8 cellular contexts compared by ENCODE assay signal in the genomic region with DNA sequence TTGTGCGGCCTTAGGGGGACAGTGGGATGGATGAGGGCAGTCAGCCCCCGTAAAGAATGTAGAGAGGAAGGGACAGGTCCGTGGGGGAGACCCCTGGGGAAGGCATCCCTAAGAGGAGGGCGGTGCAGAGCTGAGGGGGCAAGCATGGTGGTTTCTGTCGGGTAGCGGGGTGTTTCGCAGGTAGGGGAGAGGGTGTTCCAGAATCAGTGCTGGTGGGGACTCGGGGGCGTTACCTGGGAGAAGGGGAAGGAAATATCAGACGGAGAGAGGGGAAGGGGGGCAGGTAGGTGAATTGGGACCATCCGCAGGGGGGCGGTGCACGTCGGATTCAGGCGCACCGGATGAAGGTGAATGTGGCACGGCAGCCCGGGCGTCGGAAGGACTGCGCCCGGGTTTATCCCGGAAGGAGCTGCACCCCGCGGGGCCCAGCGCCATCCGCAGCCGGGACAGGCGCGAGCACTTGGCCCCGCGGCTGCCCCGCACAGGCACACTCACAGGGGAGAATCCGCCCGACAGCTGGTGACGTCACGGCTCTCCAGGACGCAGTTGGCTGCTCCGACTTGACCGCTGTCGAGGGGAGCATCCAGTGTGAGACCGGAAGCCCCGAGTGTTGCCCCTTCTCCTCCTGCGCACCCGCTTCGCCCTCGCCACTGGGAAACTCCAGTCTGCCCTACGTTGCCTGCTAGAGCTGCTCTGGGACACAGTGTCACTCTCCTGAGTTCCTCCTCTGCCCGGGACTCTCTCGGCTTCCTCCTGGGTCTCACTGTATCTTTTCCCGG. TPM values are rescaled to one million over a fixed set of nuclear protein-coding genes. Genes with fewer than 3 reads are reported as not detected.
DNase-seq lines count a peak whose midpoint lies in the region; ATAC-seq and TF ChIP-seq lines count a peak whose summit lies in the region.

No MANE protein-coding gene starts in this region.

- peaks cover 4 to 19% of the 10 kb centered on the region in 2 donors for H3K4me1 ChIP-seq in duodenal mucosa (ENCODE audit: control insufficient read depth in 1 of 2, insufficient read depth in 2 of 2, low read length in 2 of 2)

- peak overlapping the region; percentile 28 to 65 for H3K9ac ChIP-seq in duodenal mucosa (ENCODE audit: low read depth in 1 of 2, low read length in 2 of 2)

- DNase-seq in activated CD4-positive, alpha-beta T cell treated with anti-CD3 and anti-CD28 coated beads for 48 hours, result peak; percentile 72
- peak; percentile 38 to 55 for DNase-seq in lung microvascular endothelial cell (ENCODE audit: low read depth in 2 of 2)
- DNase-seq in stimulated activated CD8-positive, alpha-beta memory T cell treated with anti-CD3 and anti-CD28 coated beads, Interleukin-12 subunit alpha, Interleukin-12 subunit beta, amount 100 ng/mL, for 4 hours (ENCODE audit: low read depth), result peak; percentile 56
- no peak for DNase-seq in NCI-H128 (lab: John Stamatoyannopoulos, UW; ENCODE audit: unreplicated experiment)

- peaks cover 3% of the 10 kb centered on the region in 2 donors for H3K27me3 ChIP-seq in duodenal mucosa (ENCODE audit: control insufficient read depth in 1 of 2, insufficient read depth in 2 of 2, low read length in 2 of 2)

- TF ChIP-seq CTCF in GM12874 (IDR thresholded peaks at IDR 0.05; ENCODE audit: insufficient read depth, low read depth, low read length), result peak; percentile 35; the same call in 1 of the 2 replicates

- peak overlapping the region; percentile 60 to 63 for H3K4me3 ChIP-seq in duodenal mucosa (ENCODE audit: low read depth in 1 of 2, low read length in 2 of 2)

- no peak overlapping the region for H3K27ac ChIP-seq in duodenal mucosa (ENCODE audit: low read depth, low read length)

- H3K36me3 ChIP-seq in duodenal mucosa (ENCODE audit: control insufficient read depth in 1 of 2, insufficient read depth in 2 of 2, low read length in 2 of 2), result no peaks in the 10 kb centered on the region

- ATAC-seq in HG03439 (IDR thresholded peaks at IDR 0.05; ENCODE audit: unreplicated experiment) (peak; percentile 53), HG02571 (IDR thresholded peaks at IDR 0.05; ENCODE audit: unreplicated experiment) (no peak)

- no peaks in the 10 kb centered on the region for H3K9me3 ChIP-seq in duodenal mucosa (ENCODE audit: control insufficient read depth in 1 of 2, low read length in 2 of 2)

RNA-seq across cellular contexts. Expression of a gene that starts 1.3 kb away (rescaled TPM):
- total RNA-seq in lung microvascular endothelial cell, result under 0.01 TPM in 1 of 2 replicates, not detected in the other

RNA-seq across cellular contexts. Expression of a gene that starts 11.8 kb away (rescaled TPM):
- total RNA-seq in lung microvascular endothelial cell, result 2.8 and 6.3 TPM in 2 replicates

RNA-seq across cellular contexts. Expression of a gene that starts 33.9 kb away (rescaled TPM):
- total RNA-seq in lung microvascular endothelial cell, result not detected in 2 replicates

RNA-seq across cellular contexts. Expression of a gene that starts 40.9 kb away (rescaled TPM):
- total RNA-seq in lung microvascular endothelial cell, result 215,777 and 328,792 TPM in 2 replicates

RNA-seq across cellular contexts. Expression of a gene that starts 41.2 kb away (rescaled TPM):
- total RNA-seq in lung microvascular endothelial cell, result 10.9 and 16.9 TPM in 2 replicates
